In genomic region chr2:3650140-3650944, GRCh38 we compare ENCODE assay signal across 9 cellular contexts. TPM values are rescaled to one million over a fixed set of nuclear protein-coding genes. Genes with fewer than 3 reads are reported as not detected.
A peak's percentile ranks its signal among the peaks of the same experiment; 100 is the strongest.
DNase-seq lines count a peak whose midpoint lies in the region; ATAC-seq, FAIRE-seq and TF ChIP-seq lines count a peak whose summit lies in the region.
"Had no signal": no experiment of that assay in that cellular context is flagged by ENCODE, and none has a peak within 500 bp of the region (broad histone marks: within the 10 kb centered on the region; RNA-seq: fewer than 3 reads in every experiment).

No MANE protein-coding gene starts in this region.

- H3K27ac ChIP-seq in CD8-positive, alpha-beta memory T cell (ENCODE audit: low read depth, low read length), result no peak overlapping the region
- no peak overlapping the region for H3K27ac ChIP-seq in astrocyte (ENCODE audit: low read depth, low read length)

- no peaks in the 10 kb centered on the region for H3K36me3 ChIP-seq in CD8-positive, alpha-beta memory T cell (ENCODE audit: insufficient read depth, low read length)
- H3K36me3 ChIP-seq in astrocyte (ENCODE audit: insufficient read depth, low read length), result no peaks in the 10 kb centered on the region

- H3K9ac ChIP-seq in astrocyte (ENCODE audit: low read length), result no peak overlapping the region

- no peaks in the 10 kb centered on the region for H3K9me3 ChIP-seq in CD8-positive, alpha-beta memory T cell (ENCODE audit: low read length)
- no peaks in the 10 kb centered on the region for H3K9me3 ChIP-seq in astrocyte (ENCODE audit: insufficient read depth, low read depth, low read length)

- H3K4me2 ChIP-seq in astrocyte (ENCODE audit: low read length), result peak overlapping the region; percentile 51

- H3K4me3 Mint-ChIP-seq in CD8-positive, alpha-beta memory T cell, result peak overlapping the region in 5 of 7 donors; percentile 79 to 96 (median 87)
- H3K4me3 Mint-ChIP-seq in astrocyte (ENCODE audit: unreplicated experiment), result no peak overlapping the region
- peak overlapping the region; percentile 48 for H3K4me3 Mint-ChIP-seq in nephron progenitor cell

- no peaks in the 10 kb centered on the region for H3K27me3 ChIP-seq in CD8-positive, alpha-beta memory T cell (ENCODE audit: insufficient read depth, low read length, poor library complexity, severe bottlenecking)
- peaks cover 7% of the 10 kb centered on the region for H3K27me3 ChIP-seq in astrocyte (ENCODE audit: insufficient read depth, low read length)

- no peaks in the 10 kb centered on the region for H3K36me3 Mint-ChIP-seq in CD8-positive, alpha-beta memory T cell
- no peaks in the 10 kb centered on the region for H3K36me3 Mint-ChIP-seq in astrocyte (ENCODE audit: low read depth, unreplicated experiment)
- H3K36me3 Mint-ChIP-seq in nephron progenitor cell (ENCODE audit: low read depth), result no peaks in the 10 kb centered on the region

- peaks cover 9% of the 10 kb centered on the region for H3K4me1 ChIP-seq in CD8-positive, alpha-beta memory T cell (ENCODE audit: insufficient read depth, low read length)
- H3K4me1 ChIP-seq in astrocyte (ENCODE audit: insufficient read depth, low read length), result peaks cover 10% of the 10 kb centered on the region

- FAIRE-seq in astrocyte (lab: Jason Lieb, UNC) (no peak), RCC 7860 (lab: Jason Lieb, UNC) (no peak)
- FAIRE-seq: G401.6 had no signal

- H3K27ac Mint-ChIP-seq in CD8-positive, alpha-beta memory T cell, result peak overlapping the region in 7 of 8 donors; percentile 52 to 98 (median 87)
- H3K27ac Mint-ChIP-seq in astrocyte (ENCODE audit: unreplicated experiment) (no peak overlapping the region), nephron progenitor cell (no peak overlapping the region)

- H3K9me3 Mint-ChIP-seq in CD8-positive, alpha-beta memory T cell, result no peaks in the 10 kb centered on the region
- peaks cover 2% of the 10 kb centered on the region for H3K9me3 Mint-ChIP-seq in astrocyte (ENCODE audit: unreplicated experiment)
- H3K9me3 Mint-ChIP-seq in nephron progenitor cell, result no peaks in the 10 kb centered on the region

- CTCF ChIA-PET in CD8-positive, alpha-beta memory T cell (lab: Charles Lee), result interaction anchor here (0.8 to 5.4 kb wide), 6 partner anchors 9 to 229 kb away, joined by 3 to 61 read pairs (median 4); partner anchors contain the start of gene RNASEH1

- POLR2A ChIA-PET in CD8-positive, alpha-beta memory T cell (lab: Charles Lee), result no interaction called here

- H3K4me1 Mint-ChIP-seq in CD8-positive, alpha-beta memory T cell, result peaks cover 11 to 18% (median 16%) of the 10 kb centered on the region in 3 donors
- peaks cover 6% of the 10 kb centered on the region for H3K4me1 Mint-ChIP-seq in astrocyte (ENCODE audit: low read depth, unreplicated experiment)
- peaks cover 35% of the 10 kb centered on the region for H3K4me1 Mint-ChIP-seq in nephron progenitor cell

- no peak for TF ChIP-seq CTCF in astrocyte (IDR thresholded peaks at IDR 0.05; ENCODE audit: insufficient read depth, low read depth, low read length)
- TF ChIP-seq CTCF in nephron progenitor cell (IDR thresholded peaks at IDR 0.05), result no peak

- DNase-seq in CD8-positive, alpha-beta memory T cell, result no peak
- DNase-seq in astrocyte (ENCODE audit: low read depth) (no peak), nephron progenitor cell (no peak), RCC 7860 (ENCODE audit: low spot score) (no peak), NCI-H69 (lab: John Stamatoyannopoulos, UW) (no peak)
- DNase-seq in activated CD4-positive, alpha-beta T cell treated with anti-CD3 and anti-CD28 coated beads, Interleukin-2, amount 50 U/mL, for 1 hour, result no peak

- no peak overlapping the region for H3K4me3 ChIP-seq in CD8-positive, alpha-beta memory T cell (ENCODE audit: low read length)
- H3K4me3 ChIP-seq in astrocyte (ENCODE audit: insufficient read depth, low read depth, low read length), result no peak overlapping the region

- H2AFZ ChIP-seq in astrocyte (ENCODE audit: low read depth, low read length), result peak overlapping the region; percentile 39

- H3K27me3 Mint-ChIP-seq in CD8-positive, alpha-beta memory T cell, result peaks cover 0 to 11% of the 10 kb centered on the region in 2 donors
- peaks cover 33% of the 10 kb centered on the region for H3K27me3 Mint-ChIP-seq in astrocyte (ENCODE audit: low read depth, unreplicated experiment)
- peaks cover 18% of the 10 kb centered on the region for H3K27me3 Mint-ChIP-seq in nephron progenitor cell (ENCODE audit: low read depth, poor library complexity)

- peak; percentile 1 for ATAC-seq in HG03045 (IDR thresholded peaks at IDR 0.05; ENCODE audit: unreplicated experiment)
- ATAC-seq in HG03520 (IDR thresholded peaks at IDR 0.05; ENCODE audit: unreplicated experiment), result no peak

- no peaks in the 10 kb centered on the region for H4K20me1 ChIP-seq in astrocyte (ENCODE audit: insufficient read depth, low read length)

- no peaks in the 10 kb centered on the region for H3K79me2 ChIP-seq in astrocyte (ENCODE audit: insufficient read depth, low read length)

RNA-seq across cellular contexts. Expression of gene ALLC, which starts 7.7 kb away (rescaled TPM):
- not detected for total RNA-seq in CD8-positive, alpha-beta memory T cell
- polyA plus RNA-seq in CD8-positive, alpha-beta memory T cell, result not detected
- total RNA-seq in astrocyte, result not detected in 2 replicates

RNA-seq across cellular contexts. Expression of gene DCDC2C, which starts 53.0 kb away (rescaled TPM):
- total RNA-seq in CD8-positive, alpha-beta memory T cell, result not detected
- polyA plus RNA-seq in CD8-positive, alpha-beta memory T cell, result not detected
- not detected in 2 replicates for total RNA-seq in astrocyte

RNA-seq across cellular contexts. Expression of gene COLEC11, which starts 55.4 kb away (rescaled TPM):
- under 1 TPM; 0.24 to 0.29 TPM for total RNA-seq in CD8-positive, alpha-beta memory T cell
- not detected for polyA plus RNA-seq in CD8-positive, alpha-beta memory T cell
- total RNA-seq in astrocyte, result not detected in 2 replicates

Comparison
In these comparisons a context has a peak if more than half of its experiments do, and no peak if none do; other contexts are left out.
1. H3K27ac Mint-ChIP-seq: peak in CD8-positive, alpha-beta memory T cell (7 of 8); none in astrocyte (single experiment) and nephron progenitor cell (single experiment).